ENCODE assay signal across 8 cellular contexts in genomic region chr20:34111712-34112599, GRCh38. TPM values are rescaled to one million over a fixed set of nuclear protein-coding genes. Genes with fewer than 3 reads are reported as not detected.
DNase-seq lines count a peak whose midpoint lies in the region; ATAC-seq, FAIRE-seq and TF ChIP-seq lines count a peak whose summit lies in the region.

Gene EIF2S2 (minus strand): TSS chr20:34112243. CDS start chr20:34112110, 133 bp downstream.

- peak; percentile 97 to 98 for DNase-seq in AML-193 (lab: John Stamatoyannopoulos, UW)
- DNase-seq in NCI-H510A treated with DMSO at 0.1 percent for 48 hours (lab: John Stamatoyannopoulos, UW): peak; percentile 98
- DNase-seq in activated CD4-positive, alpha-beta T cell treated with anti-CD3 and anti-CD28 coated beads for 24 hours (ENCODE audit: low read depth in 2 of 2): peak; percentile 90
- DNase-seq in chondrocyte (ENCODE audit: low spot score): peak; percentile 97
- DNase-seq in kidney: peak; percentile 99
- DNase-seq in stimulated activated CD4-positive, alpha-beta T cell treated with anti-CD3 and anti-CD28 coated beads, Interleukin-15, amount 100 ng/mL, for 24 hours: peak; percentile 95

- no peaks in the 10 kb centered on the region for H3K9me3 ChIP-seq in kidney (ENCODE audit: control insufficient read depth in 1 of 2, low read length in 2 of 2)

- H3K36me3 Mint-ChIP-seq in chondrocyte (ENCODE audit: low read depth): peaks cover 16% of the 10 kb centered on the region

- H3K27ac ChIP-seq in kidney (ENCODE audit: low read depth in 2 of 2, low read length in 2 of 2): peak within 1 kb of the TSS; percentile 94 to 97

- H3K4me1 ChIP-seq in kidney (ENCODE audit: control insufficient read depth in 1 of 2, insufficient read depth in 1 of 2, low read depth in 1 of 2, low read length in 2 of 2): peaks cover 9 to 16% of the 10 kb centered on the region in 2 donors

- H3K9ac ChIP-seq in kidney (ENCODE audit: low read length in 2 of 2): peak within 1 kb of the TSS; percentile 96 to 98

- H3K4me1 Mint-ChIP-seq in chondrocyte (ENCODE audit: low read depth): peaks cover 51% of the 10 kb centered on the region

- TF ChIP-seq POLR2A in GM19193 (IDR thresholded peaks at IDR 0.05; ENCODE audit: extremely low read depth, insufficient read depth, insufficient read length): peak; percentile 95

- no peaks in the 10 kb centered on the region for H3K27me3 Mint-ChIP-seq in chondrocyte (ENCODE audit: low read depth)

- intact Hi-C loops in kidney (cut with DNase I): no loop called here

- peak; percentile 92 for ATAC-seq in HG03439 (IDR thresholded peaks at IDR 0.05; ENCODE audit: unreplicated experiment)

- FAIRE-seq in kidney (lab: Jason Lieb, UNC): peak; percentile 15

- peak within 1 kb of the TSS; percentile 70 to 90 for H3K4me3 ChIP-seq in kidney (ENCODE audit: low read length in 2 of 2)

- peak within 1 kb of the TSS; percentile 99 for H3K27ac Mint-ChIP-seq in chondrocyte (ENCODE audit: unreplicated experiment)

- peak within 1 kb of the TSS; percentile 96 for H3K4me3 Mint-ChIP-seq in chondrocyte (ENCODE audit: unreplicated experiment)

- no peaks in the 10 kb centered on the region for H3K9me3 Mint-ChIP-seq in chondrocyte (ENCODE audit: low read depth)

- TF ChIP-seq CTCF in chondrocyte (IDR thresholded peaks at IDR 0.05): no peak
- TF ChIP-seq CTCF in kidney (IDR thresholded peaks at IDR 0.05; ENCODE audit: borderline replicate concordance, extremely low read depth, insufficient read depth): no peak

- no peaks in the 10 kb centered on the region for H3K36me3 ChIP-seq in kidney (ENCODE audit: control insufficient read depth in 1 of 2, insufficient read depth in 2 of 2, low read length in 2 of 2)

RNA-seq across cellular contexts. Expression of gene EIF2S2, which starts in this region (rescaled TPM):
- total RNA-seq in chondrocyte (49.4 to 152 TPM (median 148 TPM) in 3 replicates), kidney (51.2 TPM)
- polyA plus RNA-seq in kidney (ENCODE audit: insufficient read depth, low read depth, low replicate concordance): 60.3 TPM

Comparison
In these comparisons a context has a peak if more than half of its experiments do, and no peak if none do; other contexts are left out.
1. Peak in every context shown above with its lines: DNase-seq, ATAC-seq, H3K4me3 ChIP-seq and H3K27ac ChIP-seq.